26 cellular contexts compared by ENCODE assay signal in the genomic region with DNA sequence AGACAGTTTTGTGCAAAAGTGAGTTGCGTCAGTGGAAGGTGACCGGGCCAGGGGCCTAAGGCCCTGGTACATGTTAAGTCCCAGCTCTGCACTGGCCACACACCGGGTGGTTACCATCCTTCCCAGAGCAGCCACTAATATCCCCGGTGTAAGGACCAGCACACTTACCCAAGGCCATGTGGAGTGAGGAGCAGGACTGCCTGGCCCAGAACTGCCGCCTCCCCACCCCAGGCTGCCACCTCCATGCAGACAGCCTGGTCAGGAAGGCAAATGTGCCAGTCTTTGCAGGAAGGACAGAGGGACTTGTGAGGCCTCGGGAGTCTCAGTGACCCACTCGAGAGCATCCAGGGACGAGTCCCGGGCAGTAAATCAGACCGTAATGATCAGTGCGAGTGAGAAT.
DNase-seq lines count a peak whose midpoint lies in the region; TF ChIP-seq lines count a peak whose summit lies in the region.
"Had no signal": no experiment of that assay in that cellular context is flagged by ENCODE, and none has a peak within 500 bp of the region (broad histone marks: within the 10 kb centered on the region; RNA-seq: fewer than 3 reads in every experiment).

No MANE protein-coding gene starts in this region.

- no peak for TF ChIP-seq POLR2A in spleen (IDR thresholded peaks at IDR 0.05)

- H3K4me1 ChIP-seq in spleen: no peaks in the 10 kb centered on the region
- H3K4me1 ChIP-seq: body of pancreas, stomach had no signal

- no peak overlapping the region for H3K27ac ChIP-seq in spleen
- H3K27ac ChIP-seq: body of pancreas, epithelial cell of prostate, KMS-11, stomach had no signal

- H3K27ac Mint-ChIP-seq in activated CD4-positive, alpha-beta T cell treated with anti-CD3 and anti-CD28 coated beads, Interleukin-2, amount 10 ng/mL, durations not matched to agents 7 days and 5 days: no peak overlapping the region
- H3K27ac Mint-ChIP-seq: activated CD4-positive, alpha-beta memory T cell treated with anti-CD3 and anti-CD28 coated beads for 36 hours; CD4-positive, alpha-beta T cell; natural killer cell; WTC11 had no signal

- peaks cover 0 to 5% (median 0%) of the 10 kb centered on the region in 7 donors for H3K27me3 ChIP-seq in spleen (replicated peaks in 1 of 7)
- H3K27me3 ChIP-seq: body of pancreas, stomach had no signal

- peaks cover 0 to 4% (median 0%) of the 10 kb centered on the region in 6 donors for H3K36me3 ChIP-seq in spleen

- no peaks in the 10 kb centered on the region for H3K36me3 Mint-ChIP-seq in activated CD4-positive, alpha-beta T cell treated with anti-CD3 and anti-CD28 coated beads, Interleukin-2, amount 10 ng/mL, durations not matched to agents 7 days and 5 days (ENCODE audit: low read depth)
- H3K36me3 Mint-ChIP-seq: activated CD4-positive, alpha-beta memory T cell treated with anti-CD3 and anti-CD28 coated beads for 36 hours; natural killer cell; WTC11 had no signal

- no peak overlapping the region for H3K4me3 ChIP-seq in spleen
- H3K4me3 ChIP-seq: body of pancreas, stomach had no signal

- POLR2A ChIA-PET in activated CD4-positive, alpha-beta T cell treated with anti-CD3 and anti-CD28 coated beads, Interleukin-2, amount 10 ng/mL, durations not matched to agents 7 days and 5 days (lab: Charles Lee): no interaction called here

- no peak overlapping the region for H3K4me3 Mint-ChIP-seq in activated CD4-positive, alpha-beta T cell treated with anti-CD3 and anti-CD28 coated beads, Interleukin-2, amount 10 ng/mL, durations not matched to agents 7 days and 5 days
- H3K4me3 Mint-ChIP-seq: activated CD4-positive, alpha-beta memory T cell treated with anti-CD3 and anti-CD28 coated beads for 36 hours; CD4-positive, alpha-beta T cell; natural killer cell; WTC11 had no signal

- peak; percentile 17 for DNase-seq in D341Med (ENCODE audit: low spot score)
- DNase-seq in GM19238 (ENCODE audit: insufficient read length, low spot score): peak; percentile 2
- DNase-seq in hepatic stellate cell (ENCODE audit: low spot score): peak; percentile 7
- DNase-seq in spleen: peak; percentile 42
- DNase-seq in AML-193 (lab: John Stamatoyannopoulos, UW): no peak
- DNase-seq in activated CD4-positive, alpha-beta T cell treated with anti-CD3 and anti-CD28 coated beads, Interleukin-2, amount 10 ng/mL, durations not matched to agents 7 days and 5 days: no peak
- DNase-seq in activated CD4-positive, alpha-beta T cell treated with anti-CD3 and anti-CD28 coated beads, Interleukin-2, amount 50 U/mL, for 48 hours: no peak
- DNase-seq: activated CD4-positive, alpha-beta memory T cell treated with anti-CD3 and anti-CD28 coated beads for 36 hours; activated gamma-delta T cell treated with Interleukin-2 at 50 U/mL for 16 hours; cerebellar nuclear complex; EL; HCEC 1CT; natural killer cell; NCI-H1417; NCI-H2029 treated with DMSO at 0.1 percent for 48 hours; NCI-H2227 treated with DMSO at 0.1 percent for 48 hours; NCI-H526 treated with DMSO at 0.1 percent for 48 hours; small intestine; stimulated activated CD4-positive, alpha-beta T cell treated with anti-CD3 and anti-CD28 coated beads, Interleukin-2, amount 100 ng/mL, for 24 hours; stomach; trophoblast cell had no signal

- intact Hi-C loops in spleen (cut with DNase I; ENCODE audit: low total_unique reads): no loop called here

- WGBS in spleen, 5 donors: 87 to 99% (median 92%) methylated on average over 10 to 11 of the region's 11 CpGs

- H3K27me3 Mint-ChIP-seq in activated CD4-positive, alpha-beta T cell treated with anti-CD3 and anti-CD28 coated beads, Interleukin-2, amount 10 ng/mL, durations not matched to agents 7 days and 5 days: no peaks in the 10 kb centered on the region
- H3K27me3 Mint-ChIP-seq: activated CD4-positive, alpha-beta memory T cell treated with anti-CD3 and anti-CD28 coated beads for 36 hours; CD4-positive, alpha-beta T cell had no signal

- no peaks in the 10 kb centered on the region for H3K9me3 ChIP-seq in spleen
- H3K9me3 ChIP-seq: body of pancreas, stomach had no signal

- H3K4me1 Mint-ChIP-seq in activated CD4-positive, alpha-beta T cell treated with anti-CD3 and anti-CD28 coated beads, Interleukin-2, amount 10 ng/mL, durations not matched to agents 7 days and 5 days: peaks cover 3% of the 10 kb centered on the region

- CTCF ChIA-PET in activated CD4-positive, alpha-beta T cell treated with anti-CD3 and anti-CD28 coated beads, Interleukin-2, amount 10 ng/mL, durations not matched to agents 7 days and 5 days (lab: Charles Lee): interaction anchor here (0.6 kb wide), 1 partner anchor 101 kb away, joined by 3 read pairs; no protein-coding TSS in a partner anchor

- TF ChIP-seq CTCF in spleen (IDR thresholded peaks at IDR 0.05 in 8 of 11, conservative IDR thresholded peaks at IDR 0.05 in 3 of 11): no peak

- H3K9me3 Mint-ChIP-seq in activated CD4-positive, alpha-beta T cell treated with anti-CD3 and anti-CD28 coated beads, Interleukin-2, amount 10 ng/mL, durations not matched to agents 7 days and 5 days: no peaks in the 10 kb centered on the region
- H3K9me3 Mint-ChIP-seq: activated CD4-positive, alpha-beta memory T cell treated with anti-CD3 and anti-CD28 coated beads for 36 hours; CD4-positive, alpha-beta T cell; natural killer cell; WTC11 had no signal

Comparison
In these comparisons a context has a peak if more than half of its experiments do, and no peak if none do; other contexts are left out.
1. DNase-seq: peak in D341Med (single experiment), GM19238 (single experiment), hepatic stellate cell (single experiment) and spleen (single experiment); none in AML-193 (0 of 2), activated CD4-positive, alpha-beta T cell treated with anti-CD3 and anti-CD28 coated beads, Interleukin-2, amount 10 ng/mL, durations not matched to agents 7 days and 5 days (single experiment) and activated CD4-positive, alpha-beta T cell treated with anti-CD3 and anti-CD28 coated beads, Interleukin-2, amount 50 U/mL, for 48 hours (0 of 2).